27 cellular contexts compared by ENCODE assay signal in the genomic region with DNA sequence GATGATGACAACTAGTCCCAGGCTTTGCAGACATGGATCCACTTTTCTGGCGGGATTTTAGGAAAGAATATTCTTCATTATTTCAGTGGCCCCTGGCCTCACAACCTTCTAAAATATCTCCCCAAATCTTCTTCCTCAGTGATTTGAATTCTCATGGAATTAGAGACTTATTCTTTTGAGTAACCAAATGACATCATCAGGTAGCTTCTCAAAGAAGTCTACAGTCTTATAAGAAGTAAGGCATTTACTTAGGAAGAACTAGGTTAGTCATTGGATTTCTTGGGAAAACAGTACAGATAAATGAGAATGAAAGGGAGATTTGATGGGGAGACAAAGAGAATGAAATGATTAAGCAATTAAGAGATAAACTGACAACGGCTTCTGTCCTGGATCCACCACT.
"Had no signal": no experiment of that assay in that cellular context is flagged by ENCODE, and none has a peak within 500 bp of the region (broad histone marks: within the 10 kb centered on the region; RNA-seq: fewer than 3 reads in every experiment).

No MANE protein-coding gene starts in this region.

- FAIRE-seq: urothelium cell line had no signal

- H3K9me3 ChIP-seq: stomach, suprapubic skin, testis, thoracic aorta, thyroid gland, tibial artery, tibial nerve, transverse colon, upper lobe of left lung, upper lobe of right lung, uterus, vagina had no signal

- ATAC-seq: stimulated activated effector memory CD8-positive, alpha-beta T cell treated with anti-CD3 and anti-CD28 coated beads, Interleukin-12 subunit alpha, Interleukin-12 subunit beta, amount 100 ng/mL, for 72 hours; stimulated activated memory B cell treated with anti-CD40 and anti-IgM and Interleukin-4, amounts not matched to agents 10 μg/mL and 1 μg/mL and 100 μg/mL, for 72 hours; stimulated activated naive B cell treated with anti-CD40 and anti-IgM and Interleukin-4, amounts not matched to agents 10 μg/mL and 1 μg/mL and 100 μg/mL, for 72 hours; stimulated activated naive CD8-positive, alpha-beta T cell treated with anti-CD3 and anti-CD28 coated beads, Interleukin-15, amount 100 ng/mL, for 72 hours; stimulated activated naive CD8-positive, alpha-beta T cell treated with anti-CD3 and anti-CD28 coated beads, Interleukin-15, Interleukin-2, amounts not matched to agents 100 U/mL and 50 U/mL, for 24 hours; upper lobe of right lung had no signal

- H3K4me1 ChIP-seq: stomach, suprapubic skin, testis, thyroid gland, tibial artery, tibial nerve, transverse colon, upper lobe of left lung, upper lobe of right lung, uterus, vagina had no signal

- H3K27ac ChIP-seq: stomach, suprapubic skin, testis, thoracic aorta, thyroid gland, tibial artery, tibial nerve, transverse colon, upper lobe of left lung, upper lobe of right lung, uterus, vagina had no signal

- H3K27me3 ChIP-seq: stomach, suprapubic skin, testis, thyroid gland, tibial nerve, transverse colon, upper lobe of left lung, upper lobe of right lung, uterus, vagina had no signal

- DNase-seq: stimulated activated CD4-positive, alpha-beta T cell treated with anti-CD3 and anti-CD28 coated beads, Interleukin-2, amount 100 ng/mL, for 48 hours; stimulated activated CD4-positive, alpha-beta T cell treated with anti-CD3 and anti-CD28 coated beads, Interleukin-4, amount 100 ng/mL, for 1 hour; stimulated activated CD4-positive, alpha-beta T cell treated with anti-CD3 and anti-CD28 coated beads, Interleukin-4, amount 100 ng/mL, for 24 hours; stimulated activated CD4-positive, alpha-beta T cell treated with anti-CD3 and anti-CD28 coated beads, Interleukin-4, amount 100 ng/mL, for 4 hours; stimulated activated CD8-positive, alpha-beta memory T cell treated with anti-CD3 and anti-CD28 coated beads, Interleukin-4, amount 100 ng/mL, for 48 hours; stimulated activated naive B cell treated with anti-CD40 and anti-IgM and Interleukin-4, amounts not matched to agents 10 μg/mL and 1 μg/mL and 100 μg/mL, for 72 hours; stimulated activated naive CD4-positive, alpha-beta T cell; stimulated activated naive CD4-positive, alpha-beta T cell treated with Interleukin-2 at 50 U/mL for 16 hours; stimulated activated naive CD8-positive, alpha-beta T cell treated with anti-CD3 and anti-CD28 coated beads, Interleukin-15, amount 100 ng/mL, for 72 hours; stimulated activated naive CD8-positive, alpha-beta T cell treated with anti-CD3 and anti-CD28 coated beads, Interleukin-15, Interleukin-2, amounts not matched to agents 100 U/mL and 50 U/mL, for 24 hours; stomach; substantia nigra; testis; thyroid gland; tibial artery; transverse colon; trophoblast cell; upper lobe of left lung; upper lobe of right lung; uterus had no signal

- H3K4me3 ChIP-seq: stomach, suprapubic skin, testis, thoracic aorta, thyroid gland, tibial artery, tibial nerve, transverse colon, upper lobe of left lung, upper lobe of right lung, uterus, vagina had no signal

- H3K36me3 ChIP-seq: stomach, suprapubic skin, thoracic aorta, thyroid gland, tibial artery, tibial nerve, transverse colon, upper lobe of left lung, upper lobe of right lung, uterus, vagina had no signal
